16 cellular contexts compared by ENCODE assay signal in genomic region chr10:89652971-89653370, GRCh38.
"Had no signal": no experiment of that assay in that cellular context is flagged by ENCODE, and none has a peak within 500 bp of the region (broad histone marks: within the 10 kb centered on the region; RNA-seq: fewer than 3 reads in every experiment).

No MANE protein-coding gene starts in this region.

- ATAC-seq: activated CD8-positive, alpha-beta T cell treated with anti-CD3 and anti-CD28 coated beads, Interleukin-2, amount 10 ng/mL, durations not matched to agents 7 days and 5 days; gastroesophageal sphincter; sciatic nerve had no signal

- H3K9me3 Mint-ChIP-seq: T-helper 1 cell treated with Interleukin-12 subunit alpha and Interleukin-12 subunit beta and Interleukin-4 antibody, amounts not matched to agents 30 μg/mL and 1 μg/mL, for 36 hours had no signal

- H3K9me3 ChIP-seq: upper lobe of left lung had no signal

- H3K27ac ChIP-seq: gastroesophageal sphincter, upper lobe of left lung had no signal

- H3K27ac Mint-ChIP-seq: activated CD8-positive, alpha-beta T cell treated with anti-CD3 and anti-CD28 coated beads, Interleukin-2, amount 10 ng/mL, durations not matched to agents 7 days and 5 days; progenitor cell of endocrine pancreas; T-helper 1 cell treated with Interleukin-12 subunit alpha and Interleukin-12 subunit beta and Interleukin-4 antibody, amounts not matched to agents 30 μg/mL and 1 μg/mL, for 36 hours had no signal

- H3K4me3 ChIP-seq: gastroesophageal sphincter, upper lobe of left lung had no signal

- H3K4me1 ChIP-seq: gastroesophageal sphincter, upper lobe of left lung had no signal

- H3K36me3 ChIP-seq: gastroesophageal sphincter, upper lobe of left lung had no signal

- H3K27me3 ChIP-seq: gastroesophageal sphincter, upper lobe of left lung had no signal

- DNase-seq: activated CD4-positive, alpha-beta T cell treated with anti-CD3 and anti-CD28 coated beads for 48 hours; activated CD8-positive, alpha-beta memory T cell treated with anti-CD3 and anti-CD28 coated beads, Interleukin-2, amount 50 U/mL, for 48 hours; activated naive CD4-positive, alpha-beta T cell treated with Interleukin-2 at 50 U/mL for 16 hours; central memory CD4-positive, alpha-beta T cell; cortex of kidney; effector memory CD4-positive, alpha-beta T cell; midbrain; naive B cell; stimulated activated CD4-positive, alpha-beta T cell treated with anti-CD3 and anti-CD28 coated beads, Interleukin-2, amount 100 ng/mL, for 24 hours; stimulated activated naive CD4-positive, alpha-beta T cell treated with Interleukin-2 at 50 U/mL for 16 hours; upper lobe of left lung had no signal

- H3K4me3 Mint-ChIP-seq: activated CD8-positive, alpha-beta T cell treated with anti-CD3 and anti-CD28 coated beads, Interleukin-2, amount 10 ng/mL, durations not matched to agents 7 days and 5 days; T-helper 1 cell treated with Interleukin-12 subunit alpha and Interleukin-12 subunit beta and Interleukin-4 antibody, amounts not matched to agents 30 μg/mL and 1 μg/mL, for 36 hours had no signal

- H3K27me3 Mint-ChIP-seq: naive B cell, progenitor cell of endocrine pancreas had no signal
